9 cellular contexts compared by ENCODE assay signal in the genomic region with DNA sequence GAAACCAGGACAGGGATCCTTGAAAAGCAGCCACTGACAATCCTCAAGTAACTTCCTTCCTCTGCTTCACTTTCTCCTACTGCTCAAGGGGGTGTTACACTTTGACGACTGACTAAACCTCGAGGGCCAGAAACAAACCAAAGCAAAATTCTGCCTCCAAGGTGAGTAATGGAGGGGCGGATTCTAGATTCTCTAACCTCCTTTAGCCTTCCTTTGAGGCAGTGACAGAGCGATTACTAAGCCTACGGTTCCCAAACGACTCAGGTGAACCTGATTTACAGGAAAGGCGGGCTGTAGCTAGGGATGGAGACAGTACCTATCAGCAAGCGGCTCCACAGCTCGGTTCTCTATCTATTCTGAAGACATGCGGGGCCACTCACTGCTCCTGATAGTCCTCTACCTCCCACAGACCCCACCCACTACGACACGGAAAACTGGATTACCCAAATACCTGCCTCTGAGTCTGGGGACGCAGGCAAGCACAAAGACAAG. TPM values are rescaled to one million over a fixed set of nuclear protein-coding genes. Genes with fewer than 3 reads are reported as not detected.
A peak's percentile ranks its signal among the peaks of the same experiment; 100 is the strongest.
DNase-seq lines count a peak whose midpoint lies in the region; ATAC-seq and TF ChIP-seq lines count a peak whose summit lies in the region.
"Had no signal": no experiment of that assay in that cellular context is flagged by ENCODE, and none has a peak within 500 bp of the region (broad histone marks: within the 10 kb centered on the region; RNA-seq: fewer than 3 reads in every experiment).

No MANE protein-coding gene starts in this region.

- H3K4me1 ChIP-seq in KMS-11 (ENCODE audit: low read depth, poor library complexity, severe bottlenecking): peaks cover 30% of the 10 kb centered on the region

- H3K27ac Mint-ChIP-seq in activated CD8-positive, alpha-beta T cell treated with anti-CD3 and anti-CD28 coated beads for 36 hours: no peak overlapping the region
- H3K27ac Mint-ChIP-seq in mesothelial cell of epicardium: no peak overlapping the region
- H3K27ac Mint-ChIP-seq: nephron had no signal

- TF ChIP-seq CTCF in KMS-11 (conservative IDR thresholded peaks at IDR 0.05; ENCODE audit: low read depth, low read length): no peak
- TF ChIP-seq CTCF in activated CD8-positive, alpha-beta T cell treated with anti-CD3 and anti-CD28 coated beads for 36 hours (IDR thresholded peaks at IDR 0.05): no peak
- no peak for TF ChIP-seq CTCF in mesothelial cell of epicardium (IDR thresholded peaks at IDR 0.05; ENCODE audit: unreplicated experiment)

- H3K9ac ChIP-seq in KMS-11: peak overlapping the region; percentile 84

- peak; percentile 37 for ATAC-seq in GM21723 (IDR thresholded peaks at IDR 0.05; ENCODE audit: unreplicated experiment)
- ATAC-seq in activated CD8-positive, alpha-beta T cell treated with anti-CD3 and anti-CD28 coated beads for 36 hours: peak; percentile 44

- H3K4me2 ChIP-seq in KMS-11: peak overlapping the region; percentile 83

- H3K79me2 ChIP-seq in KMS-11 (ENCODE audit: insufficient read depth, low read depth): peaks cover 68% of the 10 kb centered on the region

- H3K36me3 Mint-ChIP-seq in activated CD8-positive, alpha-beta T cell treated with anti-CD3 and anti-CD28 coated beads for 36 hours (ENCODE audit: low read depth): peaks cover 12% of the 10 kb centered on the region
- peaks cover 7% of the 10 kb centered on the region for H3K36me3 Mint-ChIP-seq in mesothelial cell of epicardium

- peaks cover 31% of the 10 kb centered on the region for H3K4me1 Mint-ChIP-seq in activated CD8-positive, alpha-beta T cell treated with anti-CD3 and anti-CD28 coated beads for 36 hours (ENCODE audit: low read depth)
- peaks cover 20% of the 10 kb centered on the region for H3K4me1 Mint-ChIP-seq in mesothelial cell of epicardium

- H3K27me3 ChIP-seq in KMS-11 (ENCODE audit: insufficient read depth, low read depth): no peaks in the 10 kb centered on the region

- H3K36me3 ChIP-seq in KMS-11 (ENCODE audit: insufficient read depth): no peaks in the 10 kb centered on the region

- peak overlapping the region; percentile 89 for H3K27ac ChIP-seq in KMS-11

- H3K27me3 Mint-ChIP-seq in activated CD8-positive, alpha-beta T cell treated with anti-CD3 and anti-CD28 coated beads for 36 hours: no peaks in the 10 kb centered on the region
- H3K27me3 Mint-ChIP-seq in mesothelial cell of epicardium (ENCODE audit: low read depth): no peaks in the 10 kb centered on the region

- peak overlapping the region; percentile 81 for H2AFZ ChIP-seq in KMS-11 (ENCODE audit: low read depth)

- DNase-seq in NCI-H1436 (lab: John Stamatoyannopoulos, UW) (peak; percentile 59), NCI-H1436 treated with DMSO at 0.1 percent for 48 hours (lab: John Stamatoyannopoulos, UW) (no peak), glomerular visceral epithelial cell (ENCODE audit: extremely low spot score) (peak; percentile 52), skeletal muscle cell (ENCODE audit: low read depth) (no peak), mesothelial cell of epicardium (ENCODE audit: low spot score in 2 of 2, unreplicated experiment in 2 of 2) (no peak)
- peak; percentile 52 for DNase-seq in activated CD8-positive, alpha-beta T cell treated with anti-CD3 and anti-CD28 coated beads for 36 hours

- H3K4me3 Mint-ChIP-seq in activated CD8-positive, alpha-beta T cell treated with anti-CD3 and anti-CD28 coated beads for 36 hours: no peak overlapping the region
- no peak overlapping the region for H3K4me3 Mint-ChIP-seq in mesothelial cell of epicardium
- H3K4me3 Mint-ChIP-seq: nephron had no signal

- intact Hi-C loops in activated CD8-positive, alpha-beta T cell treated with anti-CD3 and anti-CD28 coated beads for 36 hours (cut with micrococcal nuclease): no loop called here

- H3K4me3 ChIP-seq in KMS-11 (IDR thresholded peaks at IDR 0.05; ENCODE audit: insufficient read depth, low read depth, low read length) (peak overlapping the region; percentile 20), skeletal muscle cell (ENCODE audit: low read depth, low read length) (peak overlapping the region; percentile 88)

- no peaks in the 10 kb centered on the region for H3K9me3 Mint-ChIP-seq in activated CD8-positive, alpha-beta T cell treated with anti-CD3 and anti-CD28 coated beads for 36 hours
- H3K9me3 Mint-ChIP-seq in mesothelial cell of epicardium: peaks cover 5% of the 10 kb centered on the region
- H3K9me3 Mint-ChIP-seq: nephron had no signal

- H4K20me1 ChIP-seq in KMS-11 (ENCODE audit: insufficient read depth): no peaks in the 10 kb centered on the region

- CTCF ChIA-PET in activated CD8-positive, alpha-beta T cell treated with anti-CD3 and anti-CD28 coated beads for 36 hours (lab: Charles Lee): interaction anchor here (0.9 to 1.8 kb wide), 3 partner anchors 12 to 76 kb away, joined by 3 to 7 read pairs (median 4); no protein-coding TSS in a partner anchor

- POLR2A ChIA-PET in activated CD8-positive, alpha-beta T cell treated with anti-CD3 and anti-CD28 coated beads for 36 hours (lab: Charles Lee): interaction anchor here (0.6 to 1.6 kb wide), 8 partner anchors 9 to 1362 kb away, joined by 3 to 8 read pairs (median 3); no protein-coding TSS in a partner anchor

RNA-seq across cellular contexts. Expression of a gene that starts 0.5 kb away (rescaled TPM):
- total RNA-seq in activated CD8-positive, alpha-beta T cell treated with anti-CD3 and anti-CD28 coated beads for 36 hours: 10 to 100 TPM; 24.9 to 30.1 TPM
- 64.2 to 67.5 TPM (median 64.6 TPM) in 3 replicates for total RNA-seq in mesothelial cell of epicardium

RNA-seq across cellular contexts. Expression of a gene that starts 0.8 kb away (rescaled TPM):
- 10 to 100 TPM; 73.4 to 74.0 TPM for total RNA-seq in activated CD8-positive, alpha-beta T cell treated with anti-CD3 and anti-CD28 coated beads for 36 hours
- 40.6 to 48.8 TPM (median 44.8 TPM) in 3 replicates for total RNA-seq in mesothelial cell of epicardium

RNA-seq across cellular contexts. Expression of a gene that starts 53.1 kb away (rescaled TPM):
- total RNA-seq in activated CD8-positive, alpha-beta T cell treated with anti-CD3 and anti-CD28 coated beads for 36 hours: not detected
- not detected in 3 replicates for total RNA-seq in mesothelial cell of epicardium

Comparison
In these comparisons a context has a peak if more than half of its experiments do, and no peak if none do; other contexts are left out.
1. DNase-seq: peak in NCI-H1436 (single experiment), activated CD8-positive, alpha-beta T cell treated with anti-CD3 and anti-CD28 coated beads for 36 hours (single experiment) and glomerular visceral epithelial cell (single experiment); none in NCI-H1436 treated with DMSO at 0.1 percent for 48 hours (single experiment), skeletal muscle cell (single experiment) and mesothelial cell of epicardium (0 of 2).